10 cellular contexts compared by ENCODE assay signal in the genomic region with DNA sequence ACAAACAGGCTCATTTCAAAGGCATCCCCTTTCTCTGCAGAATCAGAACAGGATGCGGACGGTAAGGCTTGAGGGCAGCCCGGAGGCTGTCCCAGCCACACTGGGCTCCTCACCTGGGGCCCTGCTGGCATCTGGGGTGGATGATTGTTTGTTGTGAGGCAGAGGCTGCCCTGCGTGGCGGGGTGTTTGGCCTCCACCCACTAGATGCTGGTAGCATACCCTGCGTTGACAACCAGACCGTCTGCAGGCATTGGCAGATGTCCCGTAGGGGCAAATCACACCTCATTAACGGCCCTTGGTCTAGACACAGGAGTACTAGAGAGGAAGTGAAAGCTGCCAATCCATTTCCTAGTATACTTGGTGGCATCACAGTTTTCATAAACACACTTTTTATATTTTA. TPM values are rescaled to one million over a fixed set of nuclear protein-coding genes. Genes with fewer than 3 reads are reported as not detected.
DNase-seq lines count a peak whose midpoint lies in the region; ATAC-seq and TF ChIP-seq lines count a peak whose summit lies in the region.
"Had no signal": no experiment of that assay in that cellular context is flagged by ENCODE, and none has a peak within 500 bp of the region (broad histone marks: within the 10 kb centered on the region; RNA-seq: fewer than 3 reads in every experiment).

No MANE protein-coding gene starts in this region.

- H3K27ac ChIP-seq in CD8-positive, alpha-beta T cell (ENCODE audit: low read depth, low read length) = no peak overlapping the region
- H3K27ac ChIP-seq in sigmoid colon (peak overlapping the region in 1 of 4 donors; percentile 34), coronary artery (no peak overlapping the region)
- H3K27ac ChIP-seq: cardiac muscle cell had no signal

- H3K9me3 ChIP-seq in CD8-positive, alpha-beta T cell (ENCODE audit: low read length) = no peaks in the 10 kb centered on the region
- H3K9me3 ChIP-seq in sigmoid colon = no peaks in the 10 kb centered on the region

- H3K4me3 ChIP-seq in CD8-positive, alpha-beta T cell (ENCODE audit: low read depth, low read length) = no peak overlapping the region
- no peak overlapping the region for H3K4me3 ChIP-seq in sigmoid colon
- H3K4me3 ChIP-seq in coronary artery = no peak overlapping the region
- H3K4me3 ChIP-seq: cardiac muscle cell had no signal

- peak in 4 of 7 experiments; percentile 25 to 65 (median 52) for DNase-seq in CD8-positive, alpha-beta T cell
- DNase-seq in activated gamma-delta T cell (lab: John Stamatoyannopoulos, UW) (peak; percentile 38), sigmoid colon (no peak), amygdala (lab: John Stamatoyannopoulos, UW) (no peak), coronary artery (ENCODE audit: low spot score) (no peak), HPDE6-E6E7 (ENCODE audit: extremely low spot score) (no peak)

- H3K36me3 ChIP-seq in CD8-positive, alpha-beta T cell (ENCODE audit: insufficient read depth, low read length) = peaks cover 5% of the 10 kb centered on the region
- H3K36me3 ChIP-seq in sigmoid colon = no peaks in the 10 kb centered on the region
- H3K36me3 ChIP-seq: cardiac muscle cell had no signal

- TF ChIP-seq POLR2A in sigmoid colon (IDR thresholded peaks at IDR 0.05) = no peak

- intact Hi-C loops in CD8-positive, alpha-beta T cell (cut with DNase I, micrococcal nuclease) = no loop called here
- intact Hi-C loops in sigmoid colon (cut with DNase I) = no loop called here

- no peaks in the 10 kb centered on the region for H3K27me3 Mint-ChIP-seq in CD8-positive, alpha-beta T cell (ENCODE audit: low read depth)

- H3K4me1 Mint-ChIP-seq in CD8-positive, alpha-beta T cell (ENCODE audit: low read depth) = peaks cover 74% of the 10 kb centered on the region

- H3K27me3 ChIP-seq in CD8-positive, alpha-beta T cell (ENCODE audit: insufficient read depth, low read length) = no peaks in the 10 kb centered on the region
- H3K27me3 ChIP-seq in sigmoid colon = no peaks in the 10 kb centered on the region

- peaks cover 47% of the 10 kb centered on the region for H3K36me3 Mint-ChIP-seq in CD8-positive, alpha-beta T cell

- whole genome bisulfite sequencing in sigmoid colon, 2 donors = 53 to 67% methylated on average over 9 of the region's 9 CpGs

- peak overlapping the region; percentile 81 for H3K27ac Mint-ChIP-seq in CD8-positive, alpha-beta T cell

- peak; percentile 77 for ATAC-seq in CD8-positive, alpha-beta T cell
- ATAC-seq in GM19438 (IDR thresholded peaks at IDR 0.05; ENCODE audit: low read depth, unreplicated experiment) (peak; percentile 86), HG03280 (IDR thresholded peaks at IDR 0.05; ENCODE audit: unreplicated experiment) (peak; percentile 73)

- POLR2A ChIA-PET in CD8-positive, alpha-beta T cell (lab: Charles Lee) = interaction anchor here (0.8 kb wide), 1 partner anchor 44 kb away, joined by 3 read pairs; no protein-coding TSS in a partner anchor

- CTCF ChIA-PET in CD8-positive, alpha-beta T cell (lab: Charles Lee) = no interaction called here

- H3K4me1 ChIP-seq in CD8-positive, alpha-beta T cell (ENCODE audit: insufficient read depth, low read length) = peaks cover 51% of the 10 kb centered on the region
- peaks cover 0 to 29% (median 16%) of the 10 kb centered on the region in 4 donors for H3K4me1 ChIP-seq in sigmoid colon

- peak overlapping the region; percentile 53 for H3K4me3 Mint-ChIP-seq in CD8-positive, alpha-beta T cell
- H3K4me3 Mint-ChIP-seq: nephron had no signal

- H3K9me3 Mint-ChIP-seq in CD8-positive, alpha-beta T cell = no peaks in the 10 kb centered on the region

- TF ChIP-seq EP300 in sigmoid colon (IDR thresholded peaks at IDR 0.05) = no peak

- TF ChIP-seq CTCF in CD8-positive, alpha-beta T cell (IDR thresholded peaks at IDR 0.05) = no peak
- no peak for TF ChIP-seq CTCF in sigmoid colon (IDR thresholded peaks at IDR 0.05)
- no peak for TF ChIP-seq CTCF in coronary artery (IDR thresholded peaks at IDR 0.05)

RNA-seq across cellular contexts. Expression of gene MBP, which starts 52.3 kb away (rescaled TPM):
- 10 to 100 TPM; 67.9 to 70.7 TPM for total RNA-seq in CD8-positive, alpha-beta T cell
- 10 to 100 TPM; 24.0 to 30.7 (median 27.4) TPM for total RNA-seq in sigmoid colon
- polyA plus RNA-seq in sigmoid colon = 10 to 100 TPM; 18.3 to 22.2 (median 20.6) TPM

Comparison
In these comparisons a context has a peak if more than half of its experiments do, and no peak if none do; other contexts are left out.
1. DNase-seq: peak in CD8-positive, alpha-beta T cell (4 of 7) and activated gamma-delta T cell (single experiment); none in sigmoid colon (single experiment), amygdala (0 of 56), coronary artery (single experiment) and HPDE6-E6E7 (single experiment).
2. Peak in every context shown above with its lines, with median percentiles within 50 percentile points of each other: ATAC-seq.